In the genomic region with DNA sequence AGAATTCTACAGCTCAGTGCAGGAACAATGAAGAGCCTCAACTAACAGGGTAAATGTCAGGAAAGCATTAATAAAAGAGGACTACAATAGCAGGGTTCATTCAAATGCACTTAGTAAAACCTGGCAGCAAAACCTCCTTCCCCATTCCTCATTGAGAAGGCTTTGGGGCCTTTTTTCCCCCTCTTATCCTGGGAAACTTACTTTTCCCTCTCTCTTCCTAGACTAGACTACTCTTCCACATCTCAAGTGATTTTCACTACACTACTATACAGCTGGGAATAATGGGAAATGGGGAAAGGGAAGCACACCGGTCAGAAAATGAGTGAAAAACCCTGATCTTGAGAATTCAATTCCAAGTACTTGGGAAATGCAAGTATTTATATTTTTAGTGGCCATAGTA, we compare ENCODE assay signal across 17 cellular contexts. TPM values are rescaled to one million over a fixed set of nuclear protein-coding genes. Genes with fewer than 3 reads are reported as not detected.
DNase-seq lines count a peak whose midpoint lies in the region; ATAC-seq and TF ChIP-seq lines count a peak whose summit lies in the region.
"Had no signal": no experiment of that assay in that cellular context is flagged by ENCODE, and none has a peak within 500 bp of the region (broad histone marks: within the 10 kb centered on the region; RNA-seq: fewer than 3 reads in every experiment).

No MANE protein-coding gene starts in this region.

- peaks cover 100% of the 10 kb centered on the region for H3K36me3 Mint-ChIP-seq in Caco-2 (ENCODE audit: insufficient read depth, unreplicated experiment)
- H3K36me3 Mint-ChIP-seq in activated T-helper 1 cell treated with anti-CD3 and anti-CD28 coated beads, Interleukin-12 subunit alpha, Interleukin-12 subunit beta, Interleukin-2, Interleukin-4 antibody, amounts not matched to agents 30 ng/mL and 10 ng/mL and 1 ng/mL, durations not matched to agents 14 hours and 24 hours and 36 hours (ENCODE audit: low read depth): peaks cover 53% of the 10 kb centered on the region
- peaks cover 0 to 94% (median 26%) of the 10 kb centered on the region in 3 donors for H3K36me3 Mint-ChIP-seq in naive thymus-derived CD8-positive, alpha-beta T cell

- CTCF ChIA-PET in Caco-2 (lab: Charles Lee): no interaction called here

- no TSS peak for BruUV-seq in Caco-2 (replicated peaks; lab: Mats Ljungman, UMichigan)

- no peak for ATAC-seq in naive thymus-derived CD8-positive, alpha-beta T cell
- ATAC-seq in esophagus mucosa: no peak

- no peaks in the 10 kb centered on the region for H3K27me3 Mint-ChIP-seq in Caco-2 (ENCODE audit: insufficient read depth, unreplicated experiment)
- no peaks in the 10 kb centered on the region for H3K27me3 Mint-ChIP-seq in activated T-helper 1 cell treated with anti-CD3 and anti-CD28 coated beads, Interleukin-12 subunit alpha, Interleukin-12 subunit beta, Interleukin-2, Interleukin-4 antibody, amounts not matched to agents 30 ng/mL and 10 ng/mL and 1 ng/mL, durations not matched to agents 14 hours and 24 hours and 36 hours (ENCODE audit: insufficient read depth)
- H3K27me3 Mint-ChIP-seq in naive thymus-derived CD8-positive, alpha-beta T cell: no peaks in the 10 kb centered on the region

- in situ Hi-C loops in HAP-1 (cut with MboI; ENCODE audit: low sequenced_read_pairs): no loop called here

- H3K4me3 ChIP-seq in Caco-2 (ENCODE audit: low read depth, low read length) (no peak overlapping the region), HAP-1 (no peak overlapping the region)
- H3K4me3 ChIP-seq: BLaER1, colonic mucosa, esophagus muscularis mucosa, thoracic aorta had no signal

- DNase-seq in Caco-2 (no peak), HAP-1 (ENCODE audit: low spot score in 2 of 2) (peak; percentile 62 to 95), Kasumi-1 (lab: John Stamatoyannopoulos, UW) (no peak), HK-2 (ENCODE audit: unreplicated experiment) (no peak)
- DNase-seq in activated T-helper 1 cell treated with anti-CD3 and anti-CD28 coated beads, Interleukin-12 subunit alpha, Interleukin-12 subunit beta, Interleukin-2, Interleukin-4 antibody, amounts not matched to agents 30 ng/mL and 10 ng/mL and 1 ng/mL, durations not matched to agents 14 hours and 24 hours and 36 hours (ENCODE audit: low spot score): no peak
- DNase-seq in naive thymus-derived CD8-positive, alpha-beta T cell: no peak
- DNase-seq: amygdala; colonic mucosa; EL; head of caudate nucleus; kidney; NCI-H1092; stimulated activated CD4-positive, alpha-beta T cell treated with anti-CD3 and anti-CD28 coated beads, Interleukin-15, amount 100 ng/mL, for 24 hours had no signal

- no peaks in the 10 kb centered on the region for H3K9me3 ChIP-seq in Caco-2
- no peaks in the 10 kb centered on the region for H3K9me3 ChIP-seq in HAP-1
- H3K9me3 ChIP-seq: BLaER1, colonic mucosa, esophagus muscularis mucosa, thoracic aorta had no signal

- no peak for TF ChIP-seq CTCF in Caco-2 (IDR thresholded peaks at IDR 0.05; ENCODE audit: insufficient read depth in 1 of 2, low read depth in 1 of 2, low read length in 1 of 2, severe bottlenecking in 1 of 2, unreplicated experiment in 1 of 2)

- H3K36me3 ChIP-seq in Caco-2 (ENCODE audit: control insufficient read depth, insufficient read depth, low read length) (peaks cover 13% of the 10 kb centered on the region), HAP-1 (replicated peaks) (peaks cover 93% of the 10 kb centered on the region)

- peaks cover 10% of the 10 kb centered on the region for H3K4me1 Mint-ChIP-seq in Caco-2 (ENCODE audit: low read depth, unreplicated experiment)
- peaks cover 26% of the 10 kb centered on the region for H3K4me1 Mint-ChIP-seq in activated T-helper 1 cell treated with anti-CD3 and anti-CD28 coated beads, Interleukin-12 subunit alpha, Interleukin-12 subunit beta, Interleukin-2, Interleukin-4 antibody, amounts not matched to agents 30 ng/mL and 10 ng/mL and 1 ng/mL, durations not matched to agents 14 hours and 24 hours and 36 hours (ENCODE audit: low read depth)
- H3K4me1 Mint-ChIP-seq in naive thymus-derived CD8-positive, alpha-beta T cell: peaks cover 22 to 56% (median 44%) of the 10 kb centered on the region in 4 donors

- H3K4me1 ChIP-seq in Caco-2 (no peaks in the 10 kb centered on the region), HAP-1 (peaks cover 25% of the 10 kb centered on the region)
- H3K4me1 ChIP-seq: colonic mucosa had no signal

- H3K4me3 Mint-ChIP-seq in Caco-2 (ENCODE audit: unreplicated experiment): no peak overlapping the region
- H3K4me3 Mint-ChIP-seq in activated T-helper 1 cell treated with anti-CD3 and anti-CD28 coated beads, Interleukin-12 subunit alpha, Interleukin-12 subunit beta, Interleukin-2, Interleukin-4 antibody, amounts not matched to agents 30 ng/mL and 10 ng/mL and 1 ng/mL, durations not matched to agents 14 hours and 24 hours and 36 hours: no peak overlapping the region
- peak overlapping the region in 1 of 10 donors; percentile 5 for H3K4me3 Mint-ChIP-seq in naive thymus-derived CD8-positive, alpha-beta T cell

- peak overlapping the region; percentile 4 for H3K27ac Mint-ChIP-seq in Caco-2 (ENCODE audit: unreplicated experiment)
- H3K27ac Mint-ChIP-seq in activated T-helper 1 cell treated with anti-CD3 and anti-CD28 coated beads, Interleukin-12 subunit alpha, Interleukin-12 subunit beta, Interleukin-2, Interleukin-4 antibody, amounts not matched to agents 30 ng/mL and 10 ng/mL and 1 ng/mL, durations not matched to agents 14 hours and 24 hours and 36 hours: peak overlapping the region; percentile 76
- H3K27ac Mint-ChIP-seq in naive thymus-derived CD8-positive, alpha-beta T cell: peak overlapping the region in 8 of 10 donors; percentile 16 to 63 (median 52)

- H3K9me3 Mint-ChIP-seq in Caco-2 (ENCODE audit: unreplicated experiment): no peaks in the 10 kb centered on the region
- no peaks in the 10 kb centered on the region for H3K9me3 Mint-ChIP-seq in activated T-helper 1 cell treated with anti-CD3 and anti-CD28 coated beads, Interleukin-12 subunit alpha, Interleukin-12 subunit beta, Interleukin-2, Interleukin-4 antibody, amounts not matched to agents 30 ng/mL and 10 ng/mL and 1 ng/mL, durations not matched to agents 14 hours and 24 hours and 36 hours
- H3K9me3 Mint-ChIP-seq in naive thymus-derived CD8-positive, alpha-beta T cell: no peaks in the 10 kb centered on the region

- intact Hi-C loops in Caco-2 (cut with micrococcal nuclease; ENCODE audit: unreplicated experiment): no loop called here
- intact Hi-C loops in activated T-helper 1 cell treated with anti-CD3 and anti-CD28 coated beads, Interleukin-12 subunit alpha, Interleukin-12 subunit beta, Interleukin-2, Interleukin-4 antibody, amounts not matched to agents 30 ng/mL and 10 ng/mL and 1 ng/mL, durations not matched to agents 14 hours and 24 hours and 36 hours (cut with micrococcal nuclease): no loop called here

- POLR2A ChIA-PET in Caco-2 (lab: Charles Lee): interaction anchor here (0.9 to 1.0 kb wide), 2 partner anchors 10 to 33 kb away, joined by 4 to 10 read pairs; a partner anchor contains a TSS
- POLR2A ChIA-PET in naive thymus-derived CD8-positive, alpha-beta T cell (lab: Charles Lee): interaction anchor here (1.7 kb wide), 1 partner anchor 9 kb away, joined by 7 read pairs; a partner anchor contains a TSS

- H3K27me3 ChIP-seq in Caco-2 (replicated peaks; ENCODE audit: control insufficient read depth, insufficient read depth, low read length) (no peaks in the 10 kb centered on the region), HAP-1 (ENCODE audit: low read depth) (no peaks in the 10 kb centered on the region)
- H3K27me3 ChIP-seq: BLaER1, colonic mucosa, esophagus muscularis mucosa had no signal

RNA-seq across cellular contexts. Expression of a gene that starts 10.1 kb away (rescaled TPM):
- total RNA-seq in Caco-2 (2022) (354 and 357 TPM in 2 replicates), esophagus mucosa (136 TPM)
- 80.3 and 95.6 TPM in 2 replicates for total RNA-seq in activated T-helper 1 cell treated with anti-CD3 and anti-CD28 coated beads, Interleukin-12 subunit alpha, Interleukin-12 subunit beta, Interleukin-2, Interleukin-4 antibody, amounts not matched to agents 30 ng/mL and 10 ng/mL and 1 ng/mL, durations not matched to agents 14 hours and 24 hours and 36 hours
- total RNA-seq in naive thymus-derived CD8-positive, alpha-beta T cell: 10 to 100 TPM; 39.7 to 40.3 TPM
- polyA plus RNA-seq in naive thymus-derived CD8-positive, alpha-beta T cell: 100 to 1,000 TPM; 305 to 421 (median 381) TPM

RNA-seq across cellular contexts. Expression of a gene that starts 10.1 kb away (rescaled TPM):
- total RNA-seq in Caco-2 (2022) (69.8 and 77.1 TPM in 2 replicates), esophagus mucosa (25.1 TPM)
- 35.7 and 36.2 TPM in 2 replicates for total RNA-seq in activated T-helper 1 cell treated with anti-CD3 and anti-CD28 coated beads, Interleukin-12 subunit alpha, Interleukin-12 subunit beta, Interleukin-2, Interleukin-4 antibody, amounts not matched to agents 30 ng/mL and 10 ng/mL and 1 ng/mL, durations not matched to agents 14 hours and 24 hours and 36 hours
- total RNA-seq in naive thymus-derived CD8-positive, alpha-beta T cell: 10 to 100 TPM; 24.8 to 25.5 TPM
- 10 to 100 TPM in 2 of 3 donors, 1 to 10 TPM in 1; 8.6 to 16.6 (median 14.1) TPM for polyA plus RNA-seq in naive thymus-derived CD8-positive, alpha-beta T cell

RNA-seq across cellular contexts. Expression of a gene that starts 32.8 kb away (rescaled TPM):
- total RNA-seq in Caco-2 (2022) (750 and 777 TPM in 2 replicates), esophagus mucosa (139 TPM)
- total RNA-seq in activated T-helper 1 cell treated with anti-CD3 and anti-CD28 coated beads, Interleukin-12 subunit alpha, Interleukin-12 subunit beta, Interleukin-2, Interleukin-4 antibody, amounts not matched to agents 30 ng/mL and 10 ng/mL and 1 ng/mL, durations not matched to agents 14 hours and 24 hours and 36 hours: 349 and 357 TPM in 2 replicates
- total RNA-seq in naive thymus-derived CD8-positive, alpha-beta T cell: 100 to 1,000 TPM; 687 to 713 TPM
- 100 to 1,000 TPM; 110 to 134 (median 112) TPM for polyA plus RNA-seq in naive thymus-derived CD8-positive, alpha-beta T cell

RNA-seq across cellular contexts. Expression of a gene that starts 44.6 kb away (rescaled TPM):
- total RNA-seq in Caco-2 (2022) (815 and 833 TPM in 2 replicates), esophagus mucosa (130 TPM)
- total RNA-seq in activated T-helper 1 cell treated with anti-CD3 and anti-CD28 coated beads, Interleukin-12 subunit alpha, Interleukin-12 subunit beta, Interleukin-2, Interleukin-4 antibody, amounts not matched to agents 30 ng/mL and 10 ng/mL and 1 ng/mL, durations not matched to agents 14 hours and 24 hours and 36 hours: 304 and 308 TPM in 2 replicates
- total RNA-seq in naive thymus-derived CD8-positive, alpha-beta T cell: 100 to 1,000 TPM; 413 to 454 TPM
- 100 to 1,000 TPM; 329 to 392 (median 384) TPM for polyA plus RNA-seq in naive thymus-derived CD8-positive, alpha-beta T cell

RNA-seq across cellular contexts. Expression of a gene that starts 44.6 kb away (rescaled TPM):
- total RNA-seq in Caco-2 (2022): 146 and 147 TPM in 2 replicates
- 151 and 168 TPM in 2 replicates for total RNA-seq in activated T-helper 1 cell treated with anti-CD3 and anti-CD28 coated beads, Interleukin-12 subunit alpha, Interleukin-12 subunit beta, Interleukin-2, Interleukin-4 antibody, amounts not matched to agents 30 ng/mL and 10 ng/mL and 1 ng/mL, durations not matched to agents 14 hours and 24 hours and 36 hours
- total RNA-seq in naive thymus-derived CD8-positive, alpha-beta T cell: 100 to 1,000 TPM; 112 to 132 TPM
- 10 to 100 TPM; 35.2 to 43.7 (median 39.9) TPM for polyA plus RNA-seq in naive thymus-derived CD8-positive, alpha-beta T cell
- 58.0 TPM for total RNA-seq in esophagus mucosa

Comparison
In these comparisons a context has a peak if more than half of its experiments do, and no peak if none do; other contexts are left out.
1. DNase-seq: peak in HAP-1 (2 of 2); none in Caco-2 (0 of 2), activated T-helper 1 cell treated with anti-CD3 and anti-CD28 coated beads, Interleukin-12 subunit alpha, Interleukin-12 subunit beta, Interleukin-2, Interleukin-4 antibody, amounts not matched to agents 30 ng/mL and 10 ng/mL and 1 ng/mL, durations not matched to agents 14 hours and 24 hours and 36 hours (single experiment), naive thymus-derived CD8-positive, alpha-beta T cell (0 of 10), Kasumi-1 (0 of 2) and HK-2 (single experiment).
2. H3K27ac Mint-ChIP-seq: peak in every context shown above with its lines; median percentile 76 in activated T-helper 1 cell treated with anti-CD3 and anti-CD28 coated beads, Interleukin-12 subunit alpha, Interleukin-12 subunit beta, Interleukin-2, Interleukin-4 antibody, amounts not matched to agents 30 ng/mL and 10 ng/mL and 1 ng/mL, durations not matched to agents 14 hours and 24 hours and 36 hours; 52 in naive thymus-derived CD8-positive, alpha-beta T cell; 4 in Caco-2.